In the genomic region with DNA sequence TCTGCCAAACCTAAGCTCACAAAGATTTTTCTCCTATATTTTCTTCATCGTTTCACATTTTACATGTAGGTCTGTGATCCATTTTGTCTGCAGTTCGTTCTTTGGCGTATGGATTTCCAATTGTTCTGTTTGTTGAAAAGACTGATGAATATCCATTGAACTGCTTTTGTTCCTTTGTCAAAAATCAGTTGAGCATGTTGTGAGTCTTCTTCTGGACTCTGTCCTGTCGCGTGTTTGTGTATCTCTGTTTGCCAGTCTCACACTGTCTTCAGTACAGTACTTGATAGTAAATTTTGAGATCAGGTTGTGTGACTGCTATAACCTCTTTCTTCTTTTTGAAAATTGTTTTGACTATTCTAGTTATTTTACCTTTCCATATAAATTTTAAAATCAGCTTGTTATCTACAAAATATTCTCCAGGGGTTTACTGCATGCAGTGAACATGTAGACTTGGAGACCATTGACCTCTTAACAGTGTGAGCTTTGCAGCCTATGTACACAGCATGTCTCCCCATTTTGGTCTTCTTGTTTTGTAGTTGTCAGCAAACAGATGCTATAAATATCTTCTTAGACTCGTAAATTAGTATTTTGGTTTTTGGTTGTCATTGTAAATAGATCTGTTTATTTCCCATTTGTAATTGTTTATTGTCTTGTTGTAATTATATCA, we compare ENCODE assay signal across 17 cellular contexts.
"Had no signal": no experiment of that assay in that cellular context is flagged by ENCODE, and none has a peak within 500 bp of the region (broad histone marks: within the 10 kb centered on the region; RNA-seq: fewer than 3 reads in every experiment).

No MANE protein-coding gene starts in this region.

- H3K27ac ChIP-seq: esophagus muscularis mucosa, left lung, neutrophil, right atrium auricular region, thyroid gland had no signal

- H3K4me1 ChIP-seq: thyroid gland had no signal

- H3K9me3 ChIP-seq: esophagus muscularis mucosa, left lung, neutrophil, right atrium auricular region, thyroid gland had no signal

- ATAC-seq: activated CD8-positive, alpha-beta T cell treated with anti-CD3 and anti-CD28 coated beads, Interleukin-2, amount 10 ng/mL, durations not matched to agents 7 days and 5 days; left lung had no signal

- DNase-seq: activated CD4-positive, alpha-beta T cell treated with anti-CD3 and anti-CD28 coated beads for 1 hour; activated CD8-positive, alpha-beta memory T cell treated with anti-CD3 and anti-CD28 coated beads, Interleukin-2, amount 50 U/mL, for 48 hours; activated CD8-positive, alpha-beta T cell treated with anti-CD3 and anti-CD28 coated beads, Interleukin-2, amount 10 ng/mL, durations not matched to agents 7 days and 5 days; activated naive CD8-positive, alpha-beta T cell treated with anti-CD3 and anti-CD28 coated beads for 36 hours; anterior cingulate cortex; foreskin fibroblast; glutamatergic neuron; islet precursor cell; left lung; small intestine; T1000; thyroid gland had no signal

- H3K36me3 ChIP-seq: esophagus muscularis mucosa, left lung, right atrium auricular region, thyroid gland had no signal

- H3K27me3 Mint-ChIP-seq: activated naive CD8-positive, alpha-beta T cell treated with anti-CD3 and anti-CD28 coated beads for 36 hours had no signal

- FAIRE-seq: endometrium, small intestine, urothelium cell line had no signal

- H3K27me3 ChIP-seq: esophagus muscularis mucosa, left lung, neutrophil, right atrium auricular region, thyroid gland had no signal

- H3K4me3 Mint-ChIP-seq: activated CD8-positive, alpha-beta T cell treated with anti-CD3 and anti-CD28 coated beads, Interleukin-2, amount 10 ng/mL, durations not matched to agents 7 days and 5 days; activated naive CD8-positive, alpha-beta T cell treated with anti-CD3 and anti-CD28 coated beads for 36 hours had no signal

- H3K27ac Mint-ChIP-seq: activated CD8-positive, alpha-beta T cell treated with anti-CD3 and anti-CD28 coated beads, Interleukin-2, amount 10 ng/mL, durations not matched to agents 7 days and 5 days; activated naive CD8-positive, alpha-beta T cell treated with anti-CD3 and anti-CD28 coated beads for 36 hours had no signal

- H3K4me3 ChIP-seq: esophagus muscularis mucosa, left lung, right atrium auricular region, thyroid gland had no signal
